8 cellular contexts compared by ENCODE assay signal in the genomic region with DNA sequence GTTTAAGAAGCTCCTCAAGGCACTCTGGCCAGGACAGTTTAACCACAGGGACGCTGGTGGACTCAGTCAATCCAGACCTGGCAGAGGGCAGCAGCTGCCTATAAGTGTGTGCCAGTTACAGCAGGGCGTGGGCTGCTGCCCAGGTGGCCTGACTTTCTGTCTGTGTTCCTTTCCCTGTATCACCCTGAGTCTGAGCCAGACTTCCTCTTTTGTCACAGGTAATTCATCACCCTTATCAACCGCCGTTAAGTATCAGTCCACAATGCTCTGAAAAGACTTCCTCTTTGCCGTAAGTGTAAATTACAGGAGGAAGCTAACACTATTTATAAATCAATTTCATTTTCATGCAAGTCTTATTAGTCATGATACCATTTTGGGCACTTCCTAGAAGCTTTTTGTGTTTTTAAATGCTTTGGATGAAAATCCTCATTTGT. TPM values are rescaled to one million over a fixed set of nuclear protein-coding genes. Genes with fewer than 3 reads are reported as not detected.
DNase-seq lines count a peak whose midpoint lies in the region; ATAC-seq and TF ChIP-seq lines count a peak whose summit lies in the region.

No MANE protein-coding gene starts in this region.

- TF ChIP-seq RAD21 in IMR-90 (IDR thresholded peaks at IDR 0.05; ENCODE audit: low read length): no peak

- H3K9me1 ChIP-seq in IMR-90 (ENCODE audit: insufficient read depth, low read length): peaks cover 15% of the 10 kb centered on the region

- H3K27me3 ChIP-seq in IMR-90 (ENCODE audit: control insufficient read depth, insufficient read depth, low read length): no peaks in the 10 kb centered on the region

- no peak overlapping the region for H2AFZ ChIP-seq in IMR-90 (replicated peaks; ENCODE audit: low read length, poor library complexity)

- H3K9me3 ChIP-seq in IMR-90 (ENCODE audit: control insufficient read depth, insufficient read depth, low read length): no peaks in the 10 kb centered on the region

- ATAC-seq in GM21526 (IDR thresholded peaks at IDR 0.05; ENCODE audit: low FRiP score, unreplicated experiment) (peak; percentile 79), IMR-90 (ENCODE audit: low read depth) (peak; percentile 9; the same call in 1 of the 2 replicates)

- H4K20me1 ChIP-seq in IMR-90 (ENCODE audit: insufficient read depth, low read length): peaks cover 38% of the 10 kb centered on the region

- no peak overlapping the region; the same call in 1 of the 2 replicates for H3K14ac ChIP-seq in IMR-90 (replicated peaks; ENCODE audit: low read depth, low read length)

- POLR2A ChIA-PET in IMR-90 (lab: Charles Lee; ENCODE audit: unreplicated experiment): no interaction called here
- POLR2A ChIA-PET in RWPE1 (lab: Yijun Ruan, JAX; ENCODE audit: low non-redundant PET): no interaction called here

- H3K27me3 Mint-ChIP-seq in dendritic cell treated with granulocyte-macrophage colony-stimulating factor and Interleukin-4, amounts not matched to agents 40 ng/mL and 50 ng/mL, for 4 days: peaks cover 12% of the 10 kb centered on the region

- H2BK120ac ChIP-seq in IMR-90 (ENCODE audit: low read depth, low read length): no peak overlapping the region

- peak overlapping the region; percentile 9 for H3K4me3 Mint-ChIP-seq in dendritic cell treated with granulocyte-macrophage colony-stimulating factor and Interleukin-4, amounts not matched to agents 40 ng/mL and 50 ng/mL, for 4 days

- no peaks in the 10 kb centered on the region for H3K9me3 Mint-ChIP-seq in dendritic cell treated with granulocyte-macrophage colony-stimulating factor and Interleukin-4, amounts not matched to agents 40 ng/mL and 50 ng/mL, for 4 days

- CTCF ChIA-PET in IMR-90 (lab: Yijun Ruan, JAX): interaction anchor here (0.9 kb wide), 1 partner anchor 10 kb away, joined by 3 read pairs; no protein-coding TSS in a partner anchor
- CTCF ChIA-PET in RWPE1 (lab: Yijun Ruan, JAX): interaction anchor here (0.6 to 1.8 kb wide), 5 partner anchors 11 to 633 kb away, joined by 3 to 9 read pairs (median 6); no protein-coding TSS in a partner anchor

- no peak overlapping the region for H4K91ac ChIP-seq in IMR-90 (ENCODE audit: insufficient read depth, low read depth, low read length)

- no peak overlapping the region for H4K8ac ChIP-seq in IMR-90 (ENCODE audit: low read depth in 2 of 2, low read length in 2 of 2)

- no peak overlapping the region for H2BK5ac ChIP-seq in IMR-90 (ENCODE audit: low read depth, low read length, poor library complexity, severe bottlenecking)

- H2BK15ac ChIP-seq in IMR-90 (ENCODE audit: low read depth, low read length): no peak overlapping the region

- H3K4me3 ChIP-seq in GM12864 (ENCODE audit: low read depth, low read length) (no peak overlapping the region; the same call in 1 of the 2 replicates), IMR-90 (ENCODE audit: insufficient read depth, low read depth, low read length) (no peak overlapping the region)

- H3K4me1 Mint-ChIP-seq in dendritic cell treated with granulocyte-macrophage colony-stimulating factor and Interleukin-4, amounts not matched to agents 40 ng/mL and 50 ng/mL, for 4 days (ENCODE audit: low read depth): peaks cover 68% of the 10 kb centered on the region

- H2AK5ac ChIP-seq in IMR-90 (ENCODE audit: low read depth, low read length): peak overlapping the region; percentile 7; the same call in 1 of the 2 replicates

- H2BK20ac ChIP-seq in IMR-90 (ENCODE audit: low read depth, low read length): no peak overlapping the region

- H3K36me3 ChIP-seq in IMR-90 (ENCODE audit: control insufficient read depth, insufficient read depth, low read length): no peaks in the 10 kb centered on the region; the same call in 1 of the 2 replicates

- in situ Hi-C loops in IMR-90 (cut with MboI; ENCODE audit: low sequenced_read_pairs): loop anchor here (25.0 kb wide), 1 partner anchor 616 kb away; a partner anchor contains a TSS

- H3K27ac ChIP-seq in IMR-90 (ENCODE audit: insufficient read depth, low read length) (no peak overlapping the region), RWPE1 (peak overlapping the region; percentile 72)

- no peak overlapping the region for H3K4ac ChIP-seq in IMR-90 (ENCODE audit: low read depth, low read length)

- no peak for TF ChIP-seq CTCF in GM12864 (IDR thresholded peaks at IDR 0.05; ENCODE audit: low read depth, low read length, missing control alignments)
- TF ChIP-seq CTCF in IMR-90 (conservative IDR thresholded peaks at IDR 0.05; ENCODE audit: low read depth, low read length): no peak
- TF ChIP-seq CTCF in RWPE1 (conservative IDR thresholded peaks at IDR 0.05; ENCODE audit: low read depth): no peak

- no peak overlapping the region for H3K23ac ChIP-seq in IMR-90 (ENCODE audit: low read depth, low read length)

- no peak for TF ChIP-seq POLR2A in IMR-90 (IDR thresholded peaks at IDR 0.05; ENCODE audit: low read depth, low read length)

- intact Hi-C loops in IMR-90 (cut with micrococcal nuclease): no loop called here
- intact Hi-C loops in dendritic cell treated with granulocyte-macrophage colony-stimulating factor and Interleukin-4, amounts not matched to agents 40 ng/mL and 50 ng/mL, for 4 days (cut with micrococcal nuclease): no loop called here
- intact Hi-C loops in head of caudate nucleus (cut with DNase I): no loop called here

- no peak overlapping the region for H2AK9ac ChIP-seq in IMR-90 (replicated peaks; ENCODE audit: low read depth, low read length, poor library complexity)

- dilution Hi-C loops in IMR-90 (cut with HindIII; ENCODE audit: low sequenced_read_pairs, unreplicated experiment): no loop called here

- peak overlapping the region; percentile 52 for H3K27ac Mint-ChIP-seq in dendritic cell treated with granulocyte-macrophage colony-stimulating factor and Interleukin-4, amounts not matched to agents 40 ng/mL and 50 ng/mL, for 4 days

- H3K18ac ChIP-seq in IMR-90 (ENCODE audit: low read depth, low read length): no peak overlapping the region

- peak; percentile 89 for DNase-seq in GM12864 (ENCODE audit: low read depth)
- DNase-seq in IMR-90: no peak
- peak; percentile 14 for DNase-seq in RWPE1 (ENCODE audit: low spot score)
- DNase-seq in pons (ENCODE audit: low spot score): peak; percentile 28
- DNase-seq in head of caudate nucleus: no peak
- no peak for DNase-seq in DMS 273 (lab: John Stamatoyannopoulos, UW; ENCODE audit: unreplicated experiment)

- H3K9ac ChIP-seq in IMR-90 (ENCODE audit: low read depth, low read length): no peak overlapping the region; the same call in 1 of the 2 replicates

- H4K5ac ChIP-seq in IMR-90 (ENCODE audit: low read depth, low read length): no peak overlapping the region

- H3K4me2 ChIP-seq in IMR-90 (ENCODE audit: low read depth, low read length): peak overlapping the region; percentile 61

- BruUV-seq in IMR-90 (replicated peaks; lab: Mats Ljungman, UMichigan): no TSS peak

- no peak overlapping the region for H3K56ac ChIP-seq in IMR-90 (ENCODE audit: extremely low read depth, insufficient read depth, low read length)

- peaks cover 8% of the 10 kb centered on the region for H3K36me3 Mint-ChIP-seq in dendritic cell treated with granulocyte-macrophage colony-stimulating factor and Interleukin-4, amounts not matched to agents 40 ng/mL and 50 ng/mL, for 4 days (ENCODE audit: low read depth)

- peaks cover 25 to 60% of the 10 kb centered on the region in 2 experiments for H3K79me1 ChIP-seq in IMR-90 (ENCODE audit: low read depth in 1 of 2, low read length in 2 of 2)

- 29% methylated on average over 1 of the region's 5 CpGs; no CpG with 5 or more reads in 1 of the 2 experiments for WGBS in IMR-90 (ENCODE audit: extremely low coverage in 2 of 2, insufficient read length in 1 of 2), 2 experiments

- peaks cover 13% of the 10 kb centered on the region for H3K4me1 ChIP-seq in IMR-90 (ENCODE audit: control insufficient read depth, insufficient read depth, low read length)

TF ChIP-seq in IMR-90, 13 proteins besides CTCF, POLR2A, EP300 and RAD21:
- TF ChIP-seq RFX5 (IDR thresholded peaks at IDR 0.05; ENCODE audit: low read depth, low read length) (no peak), CEBPB (IDR thresholded peaks at IDR 0.05; ENCODE audit: low read depth, low read length) (no peak), MAFK (IDR thresholded peaks at IDR 0.05; ENCODE audit: low read depth, low read length) (no peak), MXI1 (IDR thresholded peaks at IDR 0.05; ENCODE audit: borderline replicate concordance, low read depth, low read length) (no peak), SMC3 (IDR thresholded peaks at IDR 0.05; ENCODE audit: low read depth, low read length) (no peak), MAZ (IDR thresholded peaks at IDR 0.05; ENCODE audit: borderline replicate concordance, low read depth, low read length) (no peak), RCOR1 (IDR thresholded peaks at IDR 0.05; ENCODE audit: insufficient replicate concordance, low read length) (no peak), CHD1 (IDR thresholded peaks at IDR 0.05; ENCODE audit: low read depth, low read length) (no peak), BHLHE40 (IDR thresholded peaks at IDR 0.05; ENCODE audit: low read depth, low read length) (no peak), ELK1 (IDR thresholded peaks at IDR 0.05; ENCODE audit: borderline replicate concordance, low read depth, low read length) (no peak)

RNA-seq across cellular contexts. Expression of gene LPIN1, which starts 7.0 kb away (rescaled TPM):
- total RNA-seq in IMR-90 (2012; rRNA removed): 21.3 and 21.7 TPM in 2 replicates
- polyA plus RNA-seq in IMR-90 (2012; rRNA removed): 24.4 and 25.1 TPM in 2 replicates
- 10.6 and 12.6 TPM in 2 replicates for polyA plus RNA-seq in IMR-90 (2012; cell fraction: cytosol; rRNA removed)
- 32.0 and 74.8 TPM in 2 replicates for polyA plus RNA-seq in IMR-90 (2012; cell fraction: nucleus; rRNA removed; ENCODE audit: low replicate concordance)

Comparison
In these comparisons a context has a peak if more than half of its experiments do, and no peak if none do; other contexts are left out.
1. DNase-seq: peak in GM12864 (single experiment), RWPE1 (single experiment) and pons (single experiment); none in IMR-90 (single experiment), head of caudate nucleus (0 of 42) and DMS 273 (single experiment).